26 cellular contexts compared by ENCODE assay signal in the genomic region with DNA sequence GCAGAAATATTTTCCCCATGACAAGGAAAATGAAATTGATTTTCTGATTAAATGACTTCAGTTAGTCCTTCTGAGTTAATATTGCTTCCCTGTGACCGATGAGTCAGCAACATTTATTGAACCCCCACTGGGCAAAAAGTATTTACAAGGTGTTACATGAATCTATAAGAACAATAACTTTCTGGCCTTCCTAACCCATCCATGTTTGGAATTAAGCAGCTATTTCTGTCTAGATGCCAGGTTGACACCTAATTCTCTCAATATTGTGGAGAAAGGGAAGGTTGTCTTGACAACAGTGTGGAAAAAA.
DNase-seq lines count a peak whose midpoint lies in the region; ATAC-seq and TF ChIP-seq lines count a peak whose summit lies in the region.
"Had no signal": no experiment of that assay in that cellular context is flagged by ENCODE, and none has a peak within 500 bp of the region (broad histone marks: within the 10 kb centered on the region; RNA-seq: fewer than 3 reads in every experiment).

No MANE protein-coding gene starts in this region.

- H3K27ac ChIP-seq in GM23248 (no peak overlapping the region), body of pancreas (peak overlapping the region in 3 of 4 donors; percentile 3 to 47 (median 15))
- H3K27ac ChIP-seq: foreskin keratinocyte, neural progenitor cell, skin epidermis, uterus, VCaP had no signal

- peaks cover 11% of the 10 kb centered on the region; the same call in 1 of the 2 replicates for H3F3A ChIP-seq in GM23248 (ENCODE audit: insufficient read depth)

- intact Hi-C loops in body of pancreas (cut with DNase I) = no loop called here
- intact Hi-C loops in left colon (cut with DNase I, micrococcal nuclease) = loop anchor here in 1 of 2 donors (10.0 kb wide), 1 partner anchor 561 kb away; no protein-coding TSS in a partner anchor

- WGBS in GM23248 (ENCODE audit: low coverage in 1 of 2, low lambda C conversion rate in 2 of 2, missing lambda C conversion rate in 2 of 2), 2 experiments = 81 to 82% methylated on average over 1 of the region's 1 CpG
- 44% methylated on average over 1 of the region's 1 CpG for WGBS in body of pancreas, 2 donors

- H2AFZ ChIP-seq in GM23248 = no peak overlapping the region
- H2AFZ ChIP-seq: neural progenitor cell had no signal

- H3K79me2 ChIP-seq in GM23248 (ENCODE audit: insufficient read depth) = no peaks in the 10 kb centered on the region

- H3K9me3 Mint-ChIP-seq in type B pancreatic cell = no peaks in the 10 kb centered on the region
- H3K9me3 Mint-ChIP-seq: activated CD4-positive, alpha-beta T cell treated with anti-CD3 and anti-CD28 coated beads, Interleukin-2, amount 10 ng/mL, durations not matched to agents 7 days and 5 days; activated T-helper 17 cell treated with anti-CD3 and anti-CD28 coated beads, Interleukin-2, amount 50 U/mL, for 72 hours; neural progenitor cell had no signal

- H3K4me3 ChIP-seq in GM23248 (no peak overlapping the region), body of pancreas (no peak overlapping the region)
- H3K4me3 ChIP-seq: mucosa of descending colon, neural progenitor cell, skin epidermis, uterus had no signal

- no peaks in the 10 kb centered on the region for H3K27me3 ChIP-seq in GM23248 (replicated peaks; ENCODE audit: insufficient read depth)
- no peaks in the 10 kb centered on the region for H3K27me3 ChIP-seq in body of pancreas
- H3K27me3 ChIP-seq: neural progenitor cell, uterus had no signal

- no peaks in the 10 kb centered on the region for H3K27me3 Mint-ChIP-seq in type B pancreatic cell

- peaks cover 11% of the 10 kb centered on the region for H3K4me1 ChIP-seq in GM23248 (ENCODE audit: insufficient read depth)
- H3K4me1 ChIP-seq in body of pancreas = no peaks in the 10 kb centered on the region
- H3K4me1 ChIP-seq: foreskin keratinocyte, neural progenitor cell, uterus had no signal

- H3K4me3 Mint-ChIP-seq in type B pancreatic cell = no peak overlapping the region
- H3K4me3 Mint-ChIP-seq: activated CD4-positive, alpha-beta T cell treated with anti-CD3 and anti-CD28 coated beads, Interleukin-2, amount 10 ng/mL, durations not matched to agents 7 days and 5 days; activated naive CD8-positive, alpha-beta T cell treated with anti-CD3 and anti-CD28 coated beads for 36 hours; brain; neural progenitor cell; T-helper 17 cell had no signal

- no peaks in the 10 kb centered on the region for H3K36me3 Mint-ChIP-seq in type B pancreatic cell
- H3K36me3 Mint-ChIP-seq: activated naive CD8-positive, alpha-beta T cell treated with anti-CD3 and anti-CD28 coated beads for 36 hours; brain; neural progenitor cell had no signal

- no peaks in the 10 kb centered on the region for H4K20me1 ChIP-seq in GM23248 (ENCODE audit: insufficient read depth)

- H3K36me3 ChIP-seq in GM23248 (ENCODE audit: low read depth) = no peaks in the 10 kb centered on the region
- no peaks in the 10 kb centered on the region for H3K36me3 ChIP-seq in body of pancreas (replicated peaks in 1 of 2; ENCODE audit: insufficient read depth in 1 of 2, low read depth in 2 of 2)
- H3K36me3 ChIP-seq: neural progenitor cell, uterus had no signal

- ATAC-seq in body of pancreas (peak; percentile 80), left colon (no peak)
- ATAC-seq: foreskin keratinocyte, mucosa of descending colon, T-helper 17 cell had no signal

- no peak overlapping the region for H3K27ac Mint-ChIP-seq in type B pancreatic cell
- H3K27ac Mint-ChIP-seq: activated CD4-positive, alpha-beta T cell treated with anti-CD3 and anti-CD28 coated beads, Interleukin-2, amount 10 ng/mL, durations not matched to agents 7 days and 5 days; activated naive CD8-positive, alpha-beta T cell treated with anti-CD3 and anti-CD28 coated beads for 36 hours; activated T-helper 17 cell treated with anti-CD3 and anti-CD28 coated beads, Interleukin-2, amount 50 U/mL, for 72 hours; neural progenitor cell; progenitor cell of endocrine pancreas had no signal

- DNase-seq in A172 (ENCODE audit: low spot score) (peak; percentile 14), GM23248 (peak; percentile 25), LoVo (ENCODE audit: low spot score) (peak; percentile 28), body of pancreas (no peak), GF-D8 (lab: John Stamatoyannopoulos, UW) (no peak), type B pancreatic cell (ENCODE audit: extremely low spot score, unreplicated experiment) (no peak), left colon (no peak), SKM-1 (lab: John Stamatoyannopoulos, UW; ENCODE audit: unreplicated experiment) (no peak)
- DNase-seq: activated CD4-positive, alpha-beta T cell treated with anti-CD3 and anti-CD28 coated beads, Interleukin-2, amount 10 ng/mL, durations not matched to agents 7 days and 5 days; activated naive CD8-positive, alpha-beta T cell treated with anti-CD3 and anti-CD28 coated beads for 36 hours; C1 segment of cervical spinal cord; effector CD8-positive, alpha-beta T cell; foreskin keratinocyte; KG1; mucosa of descending colon; NCI-H2029; NCI-H446; stimulated activated CD4-positive, alpha-beta T cell treated with anti-CD3 and anti-CD28 coated beads, Interleukin-1b, Interleukin-23, amount 100 ng/mL, for 48 hours; T-helper 17 cell; uterus had no signal

- H3K9ac ChIP-seq in GM23248 = no peak overlapping the region
- H3K9ac ChIP-seq: neural progenitor cell had no signal

- in situ Hi-C loops in GM23248 (cut with MboI) = no loop called here

- no peak overlapping the region for H3K4me2 ChIP-seq in GM23248 (ENCODE audit: unreplicated experiment)
- H3K4me2 ChIP-seq: neural progenitor cell had no signal

- peaks cover 13% of the 10 kb centered on the region for H3K4me1 Mint-ChIP-seq in type B pancreatic cell (ENCODE audit: unreplicated experiment)

- TF ChIP-seq POLR2A in body of pancreas (IDR thresholded peaks at IDR 0.05) = no peak

- no peaks in the 10 kb centered on the region for H3K9me3 ChIP-seq in GM23248 (ENCODE audit: low read depth)
- no peaks in the 10 kb centered on the region for H3K9me3 ChIP-seq in body of pancreas
- H3K9me3 ChIP-seq: mucosa of descending colon, uterus had no signal

- H3K9me2 ChIP-seq in GM23248 (ENCODE audit: insufficient read depth) = no peaks in the 10 kb centered on the region

- TF ChIP-seq CTCF in body of pancreas (IDR thresholded peaks at IDR 0.05) (no peak), type B pancreatic cell (conservative IDR thresholded peaks at IDR 0.05) (no peak)

Comparison
In these comparisons a context has a peak if more than half of its experiments do, and no peak if none do; other contexts are left out.
1. DNase-seq: peak in A172 (single experiment), GM23248 (single experiment) and LoVo (single experiment); none in body of pancreas (0 of 4), GF-D8 (single experiment), type B pancreatic cell (single experiment), left colon (0 of 2) and SKM-1 (single experiment).